Comparison of ENCODE assay signal across 1 cellular context in the genomic region with DNA sequence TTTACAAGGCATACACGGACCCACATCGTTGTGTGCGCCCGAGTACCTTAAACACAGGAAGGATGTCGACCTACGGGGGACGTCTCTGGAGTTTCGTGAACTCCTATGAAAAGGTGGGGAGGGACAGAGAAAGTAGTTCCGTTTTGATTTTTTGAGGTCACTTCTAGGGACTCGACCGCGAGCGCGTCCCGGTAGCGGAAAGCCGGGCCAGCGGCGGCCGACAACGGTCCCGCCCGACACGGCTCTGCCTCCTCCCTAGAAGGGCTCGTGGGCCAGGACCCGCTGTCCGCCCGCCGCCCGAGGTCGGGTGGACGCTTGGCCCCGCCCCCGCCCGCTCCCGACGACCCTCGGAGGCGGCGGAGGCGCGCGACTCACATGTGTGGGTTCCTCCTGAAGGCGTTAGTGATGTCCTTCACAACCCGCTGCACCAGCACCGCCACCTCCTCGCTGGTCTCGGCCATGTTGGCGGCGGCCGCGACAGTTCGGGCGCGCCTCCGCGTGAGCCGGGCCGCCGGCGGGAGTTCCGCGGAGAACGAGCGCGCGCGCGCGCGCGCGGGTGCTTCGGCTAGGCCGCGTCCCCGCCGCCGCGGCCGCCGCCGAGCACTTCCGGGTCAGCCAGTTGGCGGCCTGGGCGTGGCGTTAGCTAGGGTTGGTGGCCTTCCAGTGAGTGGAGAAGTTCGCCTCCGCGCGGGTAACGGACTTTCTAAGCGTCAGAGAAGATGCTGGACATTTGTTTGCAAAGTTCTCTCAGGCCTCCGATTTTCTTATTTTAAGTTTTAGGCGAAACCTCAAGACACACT.
TF ChIP-seq lines count a peak whose summit lies in the region.

A gene with protein sequence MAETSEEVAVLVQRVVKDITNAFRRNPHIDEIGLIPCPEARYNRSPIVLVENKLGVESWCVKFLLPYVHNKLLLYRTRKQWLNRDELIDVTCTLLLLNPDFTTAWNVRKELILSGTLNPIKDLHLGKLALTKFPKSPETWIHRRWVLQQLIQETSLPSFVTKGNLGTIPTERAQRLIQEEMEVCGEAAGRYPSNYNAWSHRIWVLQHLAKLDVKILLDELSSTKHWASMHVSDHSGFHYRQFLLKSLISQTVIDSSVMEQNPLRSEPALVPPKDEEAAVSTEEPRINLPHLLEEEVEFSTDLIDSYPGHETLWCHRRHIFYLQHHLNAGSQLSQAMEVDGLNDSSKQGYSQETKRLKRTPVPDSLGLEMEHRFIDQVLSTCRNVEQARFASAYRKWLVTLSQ (minus strand): TSS at position 534 of the 800 bp plus-strand sequence. CDS start 73 bp downstream, at position 461.

TF ChIP-seq in K562, 482 proteins besides CTCF, POLR2A, EP300 and RAD21 (continued from another document and continues in another):
- TF ChIP-seq, protein P1, sequence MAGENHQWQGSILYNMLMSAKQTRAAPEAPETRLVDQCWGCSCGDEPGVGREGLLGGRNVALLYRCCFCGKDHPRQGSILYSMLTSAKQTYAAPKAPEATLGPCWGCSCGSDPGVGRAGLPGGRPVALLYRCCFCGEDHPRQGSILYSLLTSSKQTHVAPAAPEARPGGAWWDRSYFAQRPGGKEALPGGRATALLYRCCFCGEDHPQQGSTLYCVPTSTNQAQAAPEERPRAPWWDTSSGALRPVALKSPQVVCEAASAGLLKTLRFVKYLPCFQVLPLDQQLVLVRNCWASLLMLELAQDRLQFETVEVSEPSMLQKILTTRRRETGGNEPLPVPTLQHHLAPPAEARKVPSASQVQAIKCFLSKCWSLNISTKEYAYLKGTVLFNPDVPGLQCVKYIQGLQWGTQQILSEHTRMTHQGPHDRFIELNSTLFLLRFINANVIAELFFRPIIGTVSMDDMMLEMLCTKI (IDR thresholded peaks at IDR 0.05; ENCODE audit: partially characterized antibody) = no peak
- TF ChIP-seq SPI1 (IDR thresholded peaks at IDR 0.05; ENCODE audit: borderline replicate concordance, low read depth, low read length) (no peak), COPS2 (conservative IDR thresholded peaks at IDR 0.05) (no peak), MAFG (tag; conservative IDR thresholded peaks at IDR 0.05) (no peak), HNRNPH1 (optimal IDR thresholded peaks at IDR 0.05; ENCODE audit: low read depth, low read length) (no peak), HNRNPLL (IDR thresholded peaks at IDR 0.05; ENCODE audit: low read depth, low read length, poor library complexity, severe bottlenecking) (no peak), ZNF436 (CRISPR knock-in tag; IDR thresholded peaks at IDR 0.05) (no peak), BHLHE40 (IDR thresholded peaks at IDR 0.05; ENCODE audit: low read length) (no peak), ERF (CRISPR knock-in tag; IDR thresholded peaks at IDR 0.05) (no peak), DMBX1 (CRISPR knock-in tag; IDR thresholded peaks at IDR 0.05; ENCODE audit: borderline replicate concordance) (peak; percentile 51; the same call in 1 of the 2 replicates), BDP1 (IDR thresholded peaks at IDR 0.05; ENCODE audit: insufficient read depth, insufficient read length) (no peak), NFE2 (IDR thresholded peaks at IDR 0.05; ENCODE audit: low read depth) (no peak), PHB2 (IDR thresholded peaks at IDR 0.05; ENCODE audit: low read depth) (no peak), CBX3 (IDR thresholded peaks at IDR 0.05; ENCODE audit: borderline replicate concordance in 1 of 2, low read length in 2 of 2) (no peak), MCM7 (IDR thresholded peaks at IDR 0.05) (no peak), ZFP30 (CRISPR knock-in tag; IDR thresholded peaks at IDR 0.05; ENCODE audit: borderline replicate concordance) (no peak), SMARCA4 (IDR thresholded peaks at IDR 0.05) (no peak), TRIM24 (IDR thresholded peaks at IDR 0.05) (no peak), NEUROD1 (IDR thresholded peaks at IDR 0.05; ENCODE audit: borderline replicate concordance, low read depth, low read length, partially characterized antibody) (no peak), C11orf30 (IDR thresholded peaks at IDR 0.05; ENCODE audit: low read depth) (no peak), GTF2E2 (tag; IDR thresholded peaks at IDR 0.05) (peak; percentile 82), SOX6 (IDR thresholded peaks at IDR 0.05) (0 out of 2 replicates have a peak, but pooled peaks have one; percentile 13), CHCHD3 (CRISPR knock-in tag; IDR thresholded peaks at IDR 0.05) (no peak), PHTF2 (CRISPR knock-in tag; IDR thresholded peaks at IDR 0.05) (no peak), GATA2 (CRISPR knock-in tag; IDR thresholded peaks at IDR 0.05) (no peak), PHB (CRISPR knock-in tag; IDR thresholded peaks at IDR 0.05) (no peak), CREBBP (IDR thresholded peaks at IDR 0.05; ENCODE audit: low read depth, low read length) (no peak), ZNF134 (CRISPR knock-in tag; conservative IDR thresholded peaks at IDR 0.05) (no peak), ZNF778 (CRISPR knock-in tag; IDR thresholded peaks at IDR 0.05) (no peak), MYBL2 (IDR thresholded peaks at IDR 0.05; ENCODE audit: low read depth) (no peak), MYBL2 (CRISPR knock-in tag; IDR thresholded peaks at IDR 0.05; ENCODE audit: borderline replicate concordance) (no peak), ZNF232 (CRISPR knock-in tag; IDR thresholded peaks at IDR 0.05) (no peak)
- TF ChIP-seq, protein P2, sequence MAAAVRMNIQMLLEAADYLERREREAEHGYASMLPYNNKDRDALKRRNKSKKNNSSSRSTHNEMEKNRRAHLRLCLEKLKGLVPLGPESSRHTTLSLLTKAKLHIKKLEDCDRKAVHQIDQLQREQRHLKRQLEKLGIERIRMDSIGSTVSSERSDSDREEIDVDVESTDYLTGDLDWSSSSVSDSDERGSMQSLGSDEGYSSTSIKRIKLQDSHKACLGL (CRISPR knock-in tag; IDR thresholded peaks at IDR 0.05; ENCODE audit: borderline replicate concordance, poor library complexity, severe bottlenecking) = no peak
- TF ChIP-seq, protein P3, sequence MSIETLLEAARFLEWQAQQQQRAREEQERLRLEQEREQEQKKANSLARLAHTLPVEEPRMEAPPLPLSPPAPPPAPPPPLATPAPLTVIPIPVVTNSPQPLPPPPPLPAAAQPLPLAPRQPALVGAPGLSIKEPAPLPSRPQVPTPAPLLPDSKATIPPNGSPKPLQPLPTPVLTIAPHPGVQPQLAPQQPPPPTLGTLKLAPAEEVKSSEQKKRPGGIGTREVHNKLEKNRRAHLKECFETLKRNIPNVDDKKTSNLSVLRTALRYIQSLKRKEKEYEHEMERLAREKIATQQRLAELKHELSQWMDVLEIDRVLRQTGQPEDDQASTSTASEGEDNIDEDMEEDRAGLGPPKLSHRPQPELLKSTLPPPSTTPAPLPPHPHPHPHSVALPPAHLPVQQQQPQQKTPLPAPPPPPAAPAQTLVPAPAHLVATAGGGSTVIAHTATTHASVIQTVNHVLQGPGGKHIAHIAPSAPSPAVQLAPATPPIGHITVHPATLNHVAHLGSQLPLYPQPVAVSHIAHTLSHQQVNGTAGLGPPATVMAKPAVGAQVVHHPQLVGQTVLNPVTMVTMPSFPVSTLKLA (conservative IDR thresholded peaks at IDR 0.05) = 0 out of 4 replicates have a peak, but pooled peaks of 1 of the 2 experiments have one; percentile 40
- TF ChIP-seq, protein P4, sequence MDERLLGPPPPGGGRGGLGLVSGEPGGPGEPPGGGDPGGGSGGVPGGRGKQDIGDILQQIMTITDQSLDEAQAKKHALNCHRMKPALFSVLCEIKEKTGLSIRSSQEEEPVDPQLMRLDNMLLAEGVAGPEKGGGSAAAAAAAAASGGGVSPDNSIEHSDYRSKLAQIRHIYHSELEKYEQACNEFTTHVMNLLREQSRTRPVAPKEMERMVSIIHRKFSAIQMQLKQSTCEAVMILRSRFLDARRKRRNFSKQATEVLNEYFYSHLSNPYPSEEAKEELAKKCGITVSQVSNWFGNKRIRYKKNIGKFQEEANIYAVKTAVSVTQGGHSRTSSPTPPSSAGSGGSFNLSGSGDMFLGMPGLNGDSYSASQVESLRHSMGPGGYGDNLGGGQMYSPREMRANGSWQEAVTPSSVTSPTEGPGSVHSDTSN (CRISPR knock-in tag; IDR thresholded peaks at IDR 0.05; ENCODE audit: low read depth) = no peak
- TF ChIP-seq, protein P4 (tag; conservative IDR thresholded peaks at IDR 0.05; ENCODE audit: low read depth) = no peak
- TF ChIP-seq, protein P5, sequence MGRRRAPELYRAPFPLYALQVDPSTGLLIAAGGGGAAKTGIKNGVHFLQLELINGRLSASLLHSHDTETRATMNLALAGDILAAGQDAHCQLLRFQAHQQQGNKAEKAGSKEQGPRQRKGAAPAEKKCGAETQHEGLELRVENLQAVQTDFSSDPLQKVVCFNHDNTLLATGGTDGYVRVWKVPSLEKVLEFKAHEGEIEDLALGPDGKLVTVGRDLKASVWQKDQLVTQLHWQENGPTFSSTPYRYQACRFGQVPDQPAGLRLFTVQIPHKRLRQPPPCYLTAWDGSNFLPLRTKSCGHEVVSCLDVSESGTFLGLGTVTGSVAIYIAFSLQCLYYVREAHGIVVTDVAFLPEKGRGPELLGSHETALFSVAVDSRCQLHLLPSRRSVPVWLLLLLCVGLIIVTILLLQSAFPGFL (CRISPR knock-in tag; IDR thresholded peaks at IDR 0.05) = no peak
- TF ChIP-seq, protein P6, sequence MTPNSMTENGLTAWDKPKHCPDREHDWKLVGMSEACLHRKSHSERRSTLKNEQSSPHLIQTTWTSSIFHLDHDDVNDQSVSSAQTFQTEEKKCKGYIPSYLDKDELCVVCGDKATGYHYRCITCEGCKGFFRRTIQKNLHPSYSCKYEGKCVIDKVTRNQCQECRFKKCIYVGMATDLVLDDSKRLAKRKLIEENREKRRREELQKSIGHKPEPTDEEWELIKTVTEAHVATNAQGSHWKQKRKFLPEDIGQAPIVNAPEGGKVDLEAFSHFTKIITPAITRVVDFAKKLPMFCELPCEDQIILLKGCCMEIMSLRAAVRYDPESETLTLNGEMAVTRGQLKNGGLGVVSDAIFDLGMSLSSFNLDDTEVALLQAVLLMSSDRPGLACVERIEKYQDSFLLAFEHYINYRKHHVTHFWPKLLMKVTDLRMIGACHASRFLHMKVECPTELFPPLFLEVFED (CRISPR knock-in tag; conservative IDR thresholded peaks at IDR 0.05) = no peak
- TF ChIP-seq, protein P7, sequence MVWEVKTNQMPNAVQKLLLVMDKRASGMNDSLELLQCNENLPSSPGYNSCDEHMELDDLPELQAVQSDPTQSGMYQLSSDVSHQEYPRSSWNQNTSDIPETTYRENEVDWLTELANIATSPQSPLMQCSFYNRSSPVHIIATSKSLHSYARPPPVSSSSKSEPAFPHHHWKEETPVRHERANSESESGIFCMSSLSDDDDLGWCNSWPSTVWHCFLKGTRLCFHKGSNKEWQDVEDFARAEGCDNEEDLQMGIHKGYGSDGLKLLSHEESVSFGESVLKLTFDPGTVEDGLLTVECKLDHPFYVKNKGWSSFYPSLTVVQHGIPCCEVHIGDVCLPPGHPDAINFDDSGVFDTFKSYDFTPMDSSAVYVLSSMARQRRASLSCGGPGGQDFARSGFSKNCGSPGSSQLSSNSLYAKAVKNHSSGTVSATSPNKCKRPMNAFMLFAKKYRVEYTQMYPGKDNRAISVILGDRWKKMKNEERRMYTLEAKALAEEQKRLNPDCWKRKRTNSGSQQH (CRISPR knock-in tag; IDR thresholded peaks at IDR 0.05) = no peak
- TF ChIP-seq, protein P8, sequence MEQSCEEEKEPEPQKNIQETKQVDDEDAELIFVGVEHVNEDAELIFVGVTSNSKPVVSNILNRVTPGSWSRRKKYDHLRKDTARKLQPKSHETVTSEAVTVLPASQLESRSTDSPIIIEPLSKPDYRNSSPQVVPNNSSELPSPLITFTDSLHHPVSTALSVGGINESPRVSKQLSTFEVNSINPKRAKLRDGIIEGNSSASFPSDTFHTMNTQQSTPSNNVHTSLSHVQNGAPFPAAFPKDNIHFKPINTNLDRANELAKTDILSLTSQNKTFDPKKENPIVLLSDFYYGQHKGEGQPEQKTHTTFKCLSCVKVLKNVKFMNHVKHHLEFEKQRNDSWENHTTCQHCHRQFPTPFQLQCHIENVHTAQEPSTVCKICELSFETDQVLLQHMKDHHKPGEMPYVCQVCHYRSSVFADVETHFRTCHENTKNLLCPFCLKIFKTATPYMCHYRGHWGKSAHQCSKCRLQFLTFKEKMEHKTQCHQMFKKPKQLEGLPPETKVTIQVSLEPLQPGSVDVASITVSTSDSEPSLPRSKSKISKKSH (CRISPR knock-in tag; IDR thresholded peaks at IDR 0.05) = no peak
- TF ChIP-seq, protein P9, sequence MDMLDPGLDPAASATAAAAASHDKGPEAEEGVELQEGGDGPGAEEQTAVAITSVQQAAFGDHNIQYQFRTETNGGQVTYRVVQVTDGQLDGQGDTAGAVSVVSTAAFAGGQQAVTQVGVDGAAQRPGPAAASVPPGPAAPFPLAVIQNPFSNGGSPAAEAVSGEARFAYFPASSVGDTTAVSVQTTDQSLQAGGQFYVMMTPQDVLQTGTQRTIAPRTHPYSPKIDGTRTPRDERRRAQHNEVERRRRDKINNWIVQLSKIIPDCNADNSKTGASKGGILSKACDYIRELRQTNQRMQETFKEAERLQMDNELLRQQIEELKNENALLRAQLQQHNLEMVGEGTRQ (CRISPR knock-in tag; IDR thresholded peaks at IDR 0.05) = no peak
- TF ChIP-seq, protein P10, sequence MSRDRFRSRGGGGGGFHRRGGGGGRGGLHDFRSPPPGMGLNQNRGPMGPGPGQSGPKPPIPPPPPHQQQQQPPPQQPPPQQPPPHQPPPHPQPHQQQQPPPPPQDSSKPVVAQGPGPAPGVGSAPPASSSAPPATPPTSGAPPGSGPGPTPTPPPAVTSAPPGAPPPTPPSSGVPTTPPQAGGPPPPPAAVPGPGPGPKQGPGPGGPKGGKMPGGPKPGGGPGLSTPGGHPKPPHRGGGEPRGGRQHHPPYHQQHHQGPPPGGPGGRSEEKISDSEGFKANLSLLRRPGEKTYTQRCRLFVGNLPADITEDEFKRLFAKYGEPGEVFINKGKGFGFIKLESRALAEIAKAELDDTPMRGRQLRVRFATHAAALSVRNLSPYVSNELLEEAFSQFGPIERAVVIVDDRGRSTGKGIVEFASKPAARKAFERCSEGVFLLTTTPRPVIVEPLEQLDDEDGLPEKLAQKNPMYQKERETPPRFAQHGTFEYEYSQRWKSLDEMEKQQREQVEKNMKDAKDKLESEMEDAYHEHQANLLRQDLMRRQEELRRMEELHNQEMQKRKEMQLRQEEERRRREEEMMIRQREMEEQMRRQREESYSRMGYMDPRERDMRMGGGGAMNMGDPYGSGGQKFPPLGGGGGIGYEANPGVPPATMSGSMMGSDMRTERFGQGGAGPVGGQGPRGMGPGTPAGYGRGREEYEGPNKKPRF (IDR thresholded peaks at IDR 0.05; ENCODE audit: low read depth, low read length) = no peak
- TF ChIP-seq, protein P11, sequence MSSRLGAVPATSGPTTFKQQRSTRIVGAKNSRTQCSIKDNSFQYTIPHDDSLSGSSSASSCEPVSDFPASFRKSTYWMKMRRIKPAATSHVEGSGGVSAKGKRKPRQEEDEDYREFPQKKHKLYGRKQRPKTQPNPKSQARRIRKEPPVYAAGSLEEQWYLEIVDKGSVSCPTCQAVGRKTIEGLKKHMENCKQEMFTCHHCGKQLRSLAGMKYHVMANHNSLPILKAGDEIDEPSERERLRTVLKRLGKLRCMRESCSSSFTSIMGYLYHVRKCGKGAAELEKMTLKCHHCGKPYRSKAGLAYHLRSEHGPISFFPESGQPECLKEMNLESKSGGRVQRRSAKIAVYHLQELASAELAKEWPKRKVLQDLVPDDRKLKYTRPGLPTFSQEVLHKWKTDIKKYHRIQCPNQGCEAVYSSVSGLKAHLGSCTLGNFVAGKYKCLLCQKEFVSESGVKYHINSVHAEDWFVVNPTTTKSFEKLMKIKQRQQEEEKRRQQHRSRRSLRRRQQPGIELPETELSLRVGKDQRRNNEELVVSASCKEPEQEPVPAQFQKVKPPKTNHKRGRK (tag; IDR thresholded peaks at IDR 0.05) = no peak
